Comparison of ENCODE assay signal across 21 cellular contexts in genomic region chr4:112982677-112983076, GRCh38.
DNase-seq lines count a peak whose midpoint lies in the region; ATAC-seq and TF ChIP-seq lines count a peak whose summit lies in the region.
"Had no signal": no experiment of that assay in that cellular context is flagged by ENCODE, and none has a peak within 500 bp of the region (broad histone marks: within the 10 kb centered on the region; RNA-seq: fewer than 3 reads in every experiment).

No MANE protein-coding gene starts in this region.

- H3K4me1 ChIP-seq in upper lobe of right lung = no peaks in the 10 kb centered on the region
- H3K4me1 ChIP-seq: testis had no signal

- DNase-seq in AG08395 (ENCODE audit: low spot score) (peak; percentile 23), HCEC 1CT (peak; percentile 16), dedifferentiated amniotic fluid mesenchymal stem cell (ENCODE audit: extremely low spot score) (peak; percentile 18), foreskin melanocyte (peak; percentile 28), HUDEP-2 (lab: John Stamatoyannopoulos, UW; ENCODE audit: unreplicated experiment in 76 of 76) (no peak), upper lobe of right lung (no peak), left lobe of liver (ENCODE audit: low spot score) (no peak)
- DNase-seq: activated B cell treated with CpG ODN at 0.5 μM for 24 hours; activated CD4-positive, alpha-beta memory T cell treated with anti-CD3 and anti-CD28 coated beads, Interleukin-2, amount 10 ng/mL, durations not matched to agents 7 days and 5 days; activated naive CD4-positive, alpha-beta T cell treated with anti-CD3 and anti-CD28 coated beads for 36 hours; activated T-cell treated with anti-CD3 and anti-CD28 coated beads, Interleukin-2, amount 50 U/mL, for 24 hours; EL; GOT3; left ventricle myocardium inferior; NCI-H1417; NCI-H2171; NCI-H69; SIG-M5; stimulated activated CD4-positive, alpha-beta T cell treated with anti-CD3 and anti-CD28 coated beads, Interleukin-12 subunit alpha, Interleukin-12 subunit beta, amount 100 ng/mL, for 4 hours; testis had no signal

- no peaks in the 10 kb centered on the region for H3K27me3 ChIP-seq in upper lobe of right lung
- H3K27me3 ChIP-seq: testis had no signal

- no peak overlapping the region for H3K4me3 ChIP-seq in upper lobe of right lung
- H3K4me3 ChIP-seq: left ventricle myocardium inferior, testis had no signal

- intact Hi-C loops in upper lobe of right lung (cut with DNase I) = no loop called here

- no peak for ATAC-seq in GM21360 (IDR thresholded peaks at IDR 0.05; ENCODE audit: unreplicated experiment)
- ATAC-seq in upper lobe of right lung = no peak
- no peak for ATAC-seq in left lobe of liver

- no peak overlapping the region for H3K27ac ChIP-seq in upper lobe of right lung
- H3K27ac ChIP-seq: left ventricle myocardium inferior, testis had no signal

- H3K9me3 ChIP-seq in upper lobe of right lung = no peaks in the 10 kb centered on the region
- H3K9me3 ChIP-seq: testis had no signal

- H3K36me3 ChIP-seq in upper lobe of right lung = no peaks in the 10 kb centered on the region

- no peak for TF ChIP-seq CTCF in upper lobe of right lung (IDR thresholded peaks at IDR 0.05)

Comparison
In these comparisons a context has a peak if more than half of its experiments do, and no peak if none do; other contexts are left out.
1. DNase-seq: peak in AG08395 (single experiment), HCEC 1CT (single experiment), dedifferentiated amniotic fluid mesenchymal stem cell (single experiment) and foreskin melanocyte (single experiment); none in HUDEP-2 (0 of 76), upper lobe of right lung (single experiment) and left lobe of liver (single experiment).